Comparison of ENCODE assay signal across 8 cellular contexts in the genomic region with DNA sequence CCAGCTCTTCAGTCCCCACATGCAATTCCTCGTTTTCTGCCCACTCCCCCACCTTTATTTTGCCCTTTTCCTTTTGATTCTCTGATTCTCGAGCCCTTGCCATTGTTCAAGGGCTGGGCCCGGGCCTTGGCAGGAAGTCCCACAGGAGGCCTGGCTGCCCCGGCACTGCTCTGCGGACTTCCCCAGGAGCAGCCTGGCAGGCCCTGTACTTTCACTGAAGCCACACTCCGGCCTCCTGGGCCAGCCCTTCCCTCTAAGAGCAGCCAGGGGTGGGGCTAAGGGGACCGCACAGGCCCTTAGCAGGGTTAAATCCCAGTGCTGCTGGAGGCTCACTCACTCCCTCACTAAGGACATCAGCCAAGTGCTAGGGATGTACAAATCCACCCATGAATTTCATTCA. TPM values are rescaled to one million over a fixed set of nuclear protein-coding genes. Genes with fewer than 3 reads are reported as not detected.
DNase-seq lines count a peak whose midpoint lies in the region; ATAC-seq and TF ChIP-seq lines count a peak whose summit lies in the region.

No MANE protein-coding gene starts in this region.

- H3K27me3 ChIP-seq in esophagus muscularis mucosa (peaks cover 0 to 30% (median 4%) of the 10 kb centered on the region in 4 donors), ovary (no peaks in the 10 kb centered on the region)

- H3K27me3 Mint-ChIP-seq in activated naive CD4-positive, alpha-beta T cell treated with anti-CD3 and anti-CD28 coated beads, Interleukin-2, amount 10 ng/mL, durations not matched to agents 7 days and 5 days, result peaks cover 50% of the 10 kb centered on the region

- TF ChIP-seq CTCF in esophagus muscularis mucosa (IDR thresholded peaks at IDR 0.05) (no peak), ovary (IDR thresholded peaks at IDR 0.05) (no peak)

- H3K4me3 Mint-ChIP-seq in activated naive CD4-positive, alpha-beta T cell treated with anti-CD3 and anti-CD28 coated beads, Interleukin-2, amount 10 ng/mL, durations not matched to agents 7 days and 5 days, result no peak overlapping the region

- no peaks in the 10 kb centered on the region for H3K9me3 Mint-ChIP-seq in activated naive CD4-positive, alpha-beta T cell treated with anti-CD3 and anti-CD28 coated beads, Interleukin-2, amount 10 ng/mL, durations not matched to agents 7 days and 5 days

- peak overlapping the region; percentile 30 to 83 (median 43) for H3K27ac ChIP-seq in esophagus muscularis mucosa (replicated peaks in 1 of 4)
- no peak overlapping the region for H3K27ac ChIP-seq in ovary

- H3K36me3 ChIP-seq in esophagus muscularis mucosa (peaks cover 0 to 36% (median 6%) of the 10 kb centered on the region in 4 donors), ovary (no peaks in the 10 kb centered on the region)

- CTCF ChIA-PET in activated naive CD4-positive, alpha-beta T cell treated with anti-CD3 and anti-CD28 coated beads, Interleukin-2, amount 10 ng/mL, durations not matched to agents 7 days and 5 days (lab: Charles Lee), result no interaction called here

- no peak overlapping the region for H3K27ac Mint-ChIP-seq in activated naive CD4-positive, alpha-beta T cell treated with anti-CD3 and anti-CD28 coated beads, Interleukin-2, amount 10 ng/mL, durations not matched to agents 7 days and 5 days

- H3K9me3 ChIP-seq in esophagus muscularis mucosa, result no peaks in the 10 kb centered on the region
- no peaks in the 10 kb centered on the region for H3K9me3 ChIP-seq in ovary

- ATAC-seq in HG03045 (IDR thresholded peaks at IDR 0.05; ENCODE audit: unreplicated experiment), result peak; percentile 60

- H3K4me1 ChIP-seq in esophagus muscularis mucosa, result peaks cover 32 to 52% (median 44%) of the 10 kb centered on the region in 4 donors
- peaks cover 12% of the 10 kb centered on the region for H3K4me1 ChIP-seq in ovary (ENCODE audit: insufficient read depth)

- no peak for TF ChIP-seq EP300 in esophagus muscularis mucosa (IDR thresholded peaks at IDR 0.05)
- no peak for TF ChIP-seq EP300 in ovary (IDR thresholded peaks at IDR 0.05)

- DNase-seq in GM03348 (ENCODE audit: low spot score) (peak; percentile 54), esophagus muscularis mucosa (ENCODE audit: extremely low spot score) (no peak), ovary (peak in 3 of 5 donors; percentile 39 to 66 (median 52)), DMS 273 (lab: John Stamatoyannopoulos, UW; ENCODE audit: unreplicated experiment) (no peak), T-helper 9 cell (no peak), GOT3 (lab: John Stamatoyannopoulos, UW) (no peak)
- DNase-seq in activated naive CD4-positive, alpha-beta T cell treated with anti-CD3 and anti-CD28 coated beads, Interleukin-2, amount 10 ng/mL, durations not matched to agents 7 days and 5 days, result no peak

- H3K4me3 ChIP-seq in esophagus muscularis mucosa (peak overlapping the region; percentile 7 to 74 (median 60)), ovary (no peak overlapping the region)

- peaks cover 30% of the 10 kb centered on the region for H3K4me1 Mint-ChIP-seq in activated naive CD4-positive, alpha-beta T cell treated with anti-CD3 and anti-CD28 coated beads, Interleukin-2, amount 10 ng/mL, durations not matched to agents 7 days and 5 days

- no peak for TF ChIP-seq POLR2A in esophagus muscularis mucosa (IDR thresholded peaks at IDR 0.05; ENCODE audit: low read depth)
- no peak for TF ChIP-seq POLR2A in ovary (IDR thresholded peaks at IDR 0.05)

- intact Hi-C loops in esophagus muscularis mucosa (cut with DNase I), result no loop called here
- intact Hi-C loops in ovary (cut with DNase I), result no loop called here

- 40% methylated on average over 7 of the region's 7 CpGs for WGBS in esophagus muscularis mucosa
- 21 to 33% (median 29%) methylated on average over 6 to 7 of the region's 7 CpGs for WGBS in ovary, 3 donors

- no peaks in the 10 kb centered on the region for H3K36me3 Mint-ChIP-seq in activated naive CD4-positive, alpha-beta T cell treated with anti-CD3 and anti-CD28 coated beads, Interleukin-2, amount 10 ng/mL, durations not matched to agents 7 days and 5 days

RNA-seq across cellular contexts. Expression of a gene that starts 4.1 kb away (rescaled TPM):
- total RNA-seq in esophagus muscularis mucosa (10 to 100 TPM; 19.1 to 87.5 (median 45.3) TPM), ovary (10 to 100 TPM in 5 of 7 donors, 1 to 10 TPM in 2; 3.2 to 47.1 (median 29.5) TPM)
- polyA plus RNA-seq in ovary, result 10 to 100 TPM; 19.4 to 39.9 TPM

Comparison
In these comparisons a context has a peak if more than half of its experiments do, and no peak if none do; other contexts are left out.
1. DNase-seq: peak in GM03348 (single experiment) and ovary (3 of 5); none in esophagus muscularis mucosa (single experiment), activated naive CD4-positive, alpha-beta T cell treated with anti-CD3 and anti-CD28 coated beads, Interleukin-2, amount 10 ng/mL, durations not matched to agents 7 days and 5 days (single experiment), DMS 273 (single experiment), T-helper 9 cell (single experiment) and GOT3 (single experiment).
2. H3K27ac ChIP-seq: peak in esophagus muscularis mucosa (4 of 4); none in ovary (0 of 2).